8 cellular contexts compared by ENCODE assay signal in the genomic region with DNA sequence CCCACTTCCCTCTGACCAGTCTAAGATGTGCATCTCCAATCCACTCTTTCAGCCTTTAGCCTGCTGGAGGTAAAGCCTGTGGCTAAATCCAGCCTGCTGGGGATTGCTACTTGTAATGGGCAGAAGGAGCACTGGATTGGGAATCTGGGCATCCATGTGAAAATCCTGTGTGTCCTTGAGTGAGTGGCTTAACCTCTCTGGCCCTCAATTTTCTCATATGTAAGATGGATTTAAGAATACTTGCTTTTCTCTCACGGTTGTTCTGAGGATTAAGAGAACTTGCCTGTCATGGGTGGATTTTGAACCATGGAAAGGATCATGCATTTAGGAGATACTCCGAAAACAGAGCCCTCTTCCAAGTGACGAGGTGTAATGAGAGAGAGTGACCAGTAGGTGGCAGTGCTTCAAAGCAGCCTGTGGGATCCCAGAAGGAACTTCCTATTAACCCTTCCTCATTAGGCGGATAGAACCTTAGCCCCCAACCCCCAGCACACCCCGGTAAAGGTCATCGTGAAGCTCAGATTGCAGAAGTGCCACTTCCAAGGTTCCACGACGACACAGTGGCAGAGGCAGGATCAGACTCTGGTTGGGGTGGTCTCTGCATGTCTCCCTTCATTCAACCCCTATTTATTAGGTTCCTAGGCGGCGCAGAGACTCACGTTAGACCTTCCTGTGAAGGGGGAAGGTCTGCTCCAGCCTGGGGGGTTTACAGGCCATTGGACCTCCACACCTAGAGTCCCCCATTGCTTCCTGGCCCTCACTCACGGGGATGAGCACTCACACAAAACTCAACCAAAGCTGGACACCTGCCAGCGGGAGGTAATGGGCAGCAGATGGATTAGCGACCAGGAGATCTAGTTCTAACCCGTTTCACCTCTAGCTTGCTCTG.
DNase-seq lines count a peak whose midpoint lies in the region; ATAC-seq, FAIRE-seq and TF ChIP-seq lines count a peak whose summit lies in the region.

No MANE protein-coding gene starts in this region.

- no peaks in the 10 kb centered on the region for H3K36me3 Mint-ChIP-seq in activated T-cell treated with anti-CD3 and anti-CD28 coated beads, Interleukin-2, amount 50 U/mL, for 4 hours (ENCODE audit: insufficient read depth)
- H3K36me3 Mint-ChIP-seq in T-helper 17 cell (ENCODE audit: low read depth): no peaks in the 10 kb centered on the region

- H3K9me2 ChIP-seq in Loucy (replicated peaks; ENCODE audit: low read depth, low read length): no peaks in the 10 kb centered on the region

- TF ChIP-seq POLR2A in HepG2 (IDR thresholded peaks at IDR 0.05; ENCODE audit: insufficient read depth in 1 of 2, low read depth in 2 of 2, low read length in 2 of 2): no peak

- no peak overlapping the region for H3K4me2 ChIP-seq in Loucy (ENCODE audit: low read depth, low read length, poor library complexity, severe bottlenecking)
- no peak overlapping the region for H3K4me2 ChIP-seq in HepG2 (ENCODE audit: low read depth, low read length)

- no peaks in the 10 kb centered on the region for H3K9me3 Mint-ChIP-seq in activated T-cell treated with anti-CD3 and anti-CD28 coated beads, Interleukin-2, amount 50 U/mL, for 4 hours

- no peak for ATAC-seq in activated T-cell treated with anti-CD3 and anti-CD28 coated beads, Interleukin-2, amount 50 U/mL, for 4 hours
- ATAC-seq in T-helper 17 cell (peak; percentile 35), HepG2 (peak; percentile 65), HG03045 (IDR thresholded peaks at IDR 0.05; ENCODE audit: unreplicated experiment) (no peak)

- H4K20me1 ChIP-seq in Loucy (ENCODE audit: insufficient read depth, low read length, poor library complexity, severe bottlenecking): no peaks in the 10 kb centered on the region
- H4K20me1 ChIP-seq in HepG2 (ENCODE audit: insufficient read depth, low read length): no peaks in the 10 kb centered on the region

- peak; percentile 77 for FAIRE-seq in HepG2 (lab: Jason Lieb, UNC)

- no peak overlapping the region for H3K27ac Mint-ChIP-seq in T-helper 17 cell

- CTCF ChIA-PET in HepG2 (lab: Yijun Ruan, JAX; ENCODE audit: low intra/inter-chr PET ratio, low total read pairs): interaction anchor here (1.4 to 1.6 kb wide), 2 partner anchors 226 to 241 kb away, joined by 5 to 9 read pairs; no protein-coding TSS in a partner anchor

- H2AFZ ChIP-seq in Loucy (ENCODE audit: low read length): peak overlapping the region; percentile 79
- no peak overlapping the region for H2AFZ ChIP-seq in HepG2 (ENCODE audit: low read length)

- peak; percentile 22; the same call in 1 of the 2 replicates for TF ChIP-seq RAD21 in HepG2 (CRISPR knock-in tag; IDR thresholded peaks at IDR 0.05)

- H3K4me3 Mint-ChIP-seq in activated T-cell treated with anti-CD3 and anti-CD28 coated beads, Interleukin-2, amount 50 U/mL, for 4 hours: no peak overlapping the region
- no peak overlapping the region for H3K4me3 Mint-ChIP-seq in T-helper 17 cell

- in situ Hi-C loops in HepG2 (cut with HindIII; ENCODE audit: extremely low pct_ligation_motif_present, low pct_unique_long_range_greater_than_20kb): loop anchor here (5.0 kb wide), 1 partner anchor 485 kb away; no protein-coding TSS in a partner anchor

- WGBS in HepG2 (ENCODE audit: low lambda C conversion rate): 16% methylated on average over 11 of the region's 15 CpGs

- DNase-seq in activated T-cell treated with anti-CD3 and anti-CD28 coated beads for 24 hours (ENCODE audit: low read depth) (peak; percentile 27), T-helper 17 cell (no peak), coronary artery (ENCODE audit: low spot score) (no peak), HepG2 (ENCODE audit: low spot score) (peak; percentile 19)
- no peak for DNase-seq in activated T-cell treated with anti-CD3 and anti-CD28 coated beads, Interleukin-2, amount 50 U/mL, for 4 hours
- peak in 2 of 3 experiments; percentile 6 to 7 for DNase-seq in stimulated activated CD4-positive, alpha-beta T cell treated with anti-CD3 and anti-CD28 coated beads, TNF-alpha, amount 100 ng/mL, for 24 hours (ENCODE audit: low read depth in 3 of 3)

- no peaks in the 10 kb centered on the region for H3K36me3 ChIP-seq in Loucy (ENCODE audit: insufficient read depth, low read length)
- H3K36me3 ChIP-seq in HepG2 (replicated peaks in 1 of 2; ENCODE audit: control insufficient read depth in 1 of 2, insufficient read depth in 2 of 2, low read length in 2 of 2): no peaks in the 10 kb centered on the region

- H3F3A ChIP-seq in Loucy (ENCODE audit: low read depth): no peaks in the 10 kb centered on the region

- TF ChIP-seq CTCF in Loucy (conservative IDR thresholded peaks at IDR 0.05; ENCODE audit: low read length): peak; percentile 96
- TF ChIP-seq CTCF in coronary artery (IDR thresholded peaks at IDR 0.05): peak; percentile 82
- peak; percentile 82 for TF ChIP-seq CTCF in HepG2 (CRISPR knock-in tag; IDR thresholded peaks at IDR 0.05)

- H3K4me3 ChIP-seq in Loucy (ENCODE audit: low read length, poor library complexity, severe bottlenecking) (no peak overlapping the region), coronary artery (peak overlapping the region; percentile 58), HepG2 (replicated peaks in 1 of 3; ENCODE audit: insufficient read depth in 1 of 3, low read depth in 2 of 3, low read length in 3 of 3) (no peak overlapping the region)

- TF ChIP-seq EP300 in HepG2 (IDR thresholded peaks at IDR 0.05; ENCODE audit: low read depth in 2 of 2, low read length in 2 of 2): no peak
- no peak for TF ChIP-seq EP300 in HepG2 (CRISPR knock-in tag; IDR thresholded peaks at IDR 0.05; ENCODE audit: borderline replicate concordance)

- H3K4me1 ChIP-seq in Loucy (ENCODE audit: insufficient read depth, low read length, poor library complexity, severe bottlenecking) (no peaks in the 10 kb centered on the region), HepG2 (ENCODE audit: insufficient read depth, low read length) (no peaks in the 10 kb centered on the region)

- no peak overlapping the region for H3K9ac ChIP-seq in Loucy (ENCODE audit: low read depth, low read length, poor library complexity, severe bottlenecking)
- no peak overlapping the region for H3K9ac ChIP-seq in HepG2 (ENCODE audit: insufficient read depth, low read depth, low read length)

- H3K27ac ChIP-seq in coronary artery (no peak overlapping the region), HepG2 (ENCODE audit: extremely low read length, insufficient read depth, low read length) (no peak overlapping the region)

- no peaks in the 10 kb centered on the region for H3K27me3 ChIP-seq in Loucy (ENCODE audit: insufficient read depth, low read length, poor library complexity, severe bottlenecking)
- H3K27me3 ChIP-seq in HepG2 (ENCODE audit: control insufficient read depth in 1 of 2, insufficient read depth in 2 of 2, low read length in 2 of 2): 0 out of 5 replicates have a peak, but pooled peaks cover 0 to 12% of the 10 kb centered on the region in 2 experiments

- intact Hi-C loops in HepG2 (cut with micrococcal nuclease; ENCODE audit: unreplicated experiment): loop anchor here (1.0 to 2.0 kb wide), 2 partner anchors 69 to 240 kb away; a partner anchor contains a TSS

- H3K27me3 Mint-ChIP-seq in activated T-cell treated with anti-CD3 and anti-CD28 coated beads, Interleukin-2, amount 50 U/mL, for 4 hours (ENCODE audit: low read depth): peaks cover 10% of the 10 kb centered on the region
- H3K27me3 Mint-ChIP-seq in T-helper 17 cell: peaks cover 25% of the 10 kb centered on the region

- H3K9me3 ChIP-seq in Loucy (ENCODE audit: insufficient read depth, low read depth, low read length) (no peaks in the 10 kb centered on the region), T-helper 17 cell (ENCODE audit: control insufficient read depth, low read length, poor library complexity, severe bottlenecking) (no peaks in the 10 kb centered on the region), HepG2 (ENCODE audit: low read length) (no peaks in the 10 kb centered on the region)

- no TSS peak for BruUV-seq in HepG2 (replicated peaks; lab: Mats Ljungman, UMichigan)

- H3K4me1 Mint-ChIP-seq in activated T-cell treated with anti-CD3 and anti-CD28 coated beads, Interleukin-2, amount 50 U/mL, for 4 hours (ENCODE audit: low read depth): peaks cover 1% of the 10 kb centered on the region
- H3K4me1 Mint-ChIP-seq in T-helper 17 cell: no peaks in the 10 kb centered on the region

- POLR2A ChIA-PET in HepG2 (lab: Yijun Ruan, JAX): no interaction called here

- H3K79me2 ChIP-seq in Loucy (ENCODE audit: insufficient read depth, low read length): no peaks in the 10 kb centered on the region
- no peaks in the 10 kb centered on the region for H3K79me2 ChIP-seq in HepG2 (ENCODE audit: insufficient read depth, low read length)

TF ChIP-seq in HepG2, 621 proteins besides CTCF, POLR2A, EP300 and RAD21 (continues in another document):
- TF ChIP-seq MAFG (CRISPR knock-in tag; IDR thresholded peaks at IDR 0.05) (no peak), GABPB1 (CRISPR knock-in tag; IDR thresholded peaks at IDR 0.05) (0 out of 2 replicates have a peak, but pooled peaks have one; percentile 14), ZNF337 (CRISPR knock-in tag; IDR thresholded peaks at IDR 0.05; ENCODE audit: borderline replicate concordance, low read depth) (no peak), NR3C1 (CRISPR knock-in tag; IDR thresholded peaks at IDR 0.05) (no peak), ELF1 (CRISPR knock-in tag; IDR thresholded peaks at IDR 0.05) (0 out of 2 replicates have a peak, but pooled peaks have one; percentile 21), ZNF652 (CRISPR knock-in tag; IDR thresholded peaks at IDR 0.05; ENCODE audit: borderline replicate concordance, low read depth) (peak; percentile 93), ZNF343 (CRISPR knock-in tag; IDR thresholded peaks at IDR 0.05) (no peak), STAG1 (CRISPR knock-in tag; IDR thresholded peaks at IDR 0.05) (peak; percentile 65), CHD2 (IDR thresholded peaks at IDR 0.05; ENCODE audit: low read depth, low read length) (no peak), SMC3 (IDR thresholded peaks at IDR 0.05; ENCODE audit: low read length) (peak; percentile 68), ELF3 (CRISPR knock-in tag; IDR thresholded peaks at IDR 0.05) (0 out of 2 replicates have a peak, but pooled peaks have one; percentile 18), ZNF543 (CRISPR knock-in tag; IDR thresholded peaks at IDR 0.05) (no peak), ZNF768 (CRISPR knock-in tag; IDR thresholded peaks at IDR 0.05) (peak; percentile 85; the same call in 1 of the 2 replicates), AKAP8 (CRISPR knock-in tag; IDR thresholded peaks at IDR 0.05) (no peak)
- TF ChIP-seq, protein P1, sequence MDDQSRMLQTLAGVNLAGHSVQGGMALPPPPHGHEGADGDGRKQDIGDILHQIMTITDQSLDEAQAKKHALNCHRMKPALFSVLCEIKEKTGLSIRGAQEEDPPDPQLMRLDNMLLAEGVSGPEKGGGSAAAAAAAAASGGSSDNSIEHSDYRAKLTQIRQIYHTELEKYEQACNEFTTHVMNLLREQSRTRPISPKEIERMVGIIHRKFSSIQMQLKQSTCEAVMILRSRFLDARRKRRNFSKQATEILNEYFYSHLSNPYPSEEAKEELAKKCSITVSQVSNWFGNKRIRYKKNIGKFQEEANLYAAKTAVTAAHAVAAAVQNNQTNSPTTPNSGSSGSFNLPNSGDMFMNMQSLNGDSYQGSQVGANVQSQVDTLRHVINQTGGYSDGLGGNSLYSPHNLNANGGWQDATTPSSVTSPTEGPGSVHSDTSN (CRISPR knock-in tag; IDR thresholded peaks at IDR 0.05; ENCODE audit: borderline replicate concordance): no peak

Comparison
In these comparisons a context has a peak if more than half of its experiments do, and no peak if none do; other contexts are left out.
1. DNase-seq: peak in activated T-cell treated with anti-CD3 and anti-CD28 coated beads for 24 hours (single experiment), HepG2 (single experiment) and stimulated activated CD4-positive, alpha-beta T cell treated with anti-CD3 and anti-CD28 coated beads, TNF-alpha, amount 100 ng/mL, for 24 hours (2 of 3); none in activated T-cell treated with anti-CD3 and anti-CD28 coated beads, Interleukin-2, amount 50 U/mL, for 4 hours (single experiment), T-helper 17 cell (0 of 3) and coronary artery (single experiment).
2. ATAC-seq: peak in T-helper 17 cell (single experiment) and HepG2 (single experiment); none in activated T-cell treated with anti-CD3 and anti-CD28 coated beads, Interleukin-2, amount 50 U/mL, for 4 hours (0 of 2) and HG03045 (single experiment).
3. Peak in every context shown above with its lines, with median percentiles within 50 percentile points of each other: CTCF ChIP-seq.